9 cellular contexts compared by ENCODE assay signal in the genomic region with DNA sequence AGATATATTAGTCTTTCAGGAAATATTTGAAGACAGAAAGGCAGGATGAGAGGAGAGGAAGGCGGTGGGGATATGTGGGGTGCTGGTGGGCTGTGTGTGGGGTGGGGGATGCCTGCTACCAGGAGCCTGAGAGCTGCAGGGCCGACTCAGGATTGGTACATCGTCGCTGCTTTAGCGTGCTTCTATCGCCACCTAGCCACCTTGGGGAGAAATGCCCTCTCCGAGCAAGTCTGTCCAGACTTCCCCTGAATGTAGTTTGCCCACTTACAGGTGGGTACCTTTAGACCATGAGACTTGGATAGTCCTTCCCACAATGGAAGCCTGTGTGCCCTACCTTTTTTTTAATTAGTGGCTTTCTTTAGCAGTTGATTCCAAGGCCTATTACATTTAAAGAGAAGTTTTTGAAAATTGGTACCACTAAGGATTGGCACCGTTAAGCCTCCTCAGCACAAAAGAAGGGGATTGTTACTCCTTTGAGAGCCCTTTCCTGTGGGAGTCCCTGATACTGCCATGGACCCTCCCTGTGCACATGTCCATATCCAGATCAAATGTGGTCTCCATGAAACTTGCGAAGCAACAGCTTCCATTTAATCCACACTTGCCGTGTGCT.
DNase-seq lines count a peak whose midpoint lies in the region; ATAC-seq and TF ChIP-seq lines count a peak whose summit lies in the region.
"Had no signal": no experiment of that assay in that cellular context is flagged by ENCODE, and none has a peak within 500 bp of the region (broad histone marks: within the 10 kb centered on the region; RNA-seq: fewer than 3 reads in every experiment).

No MANE protein-coding gene starts in this region.

- DNase-seq in COLO668 (lab: John Stamatoyannopoulos, UW; ENCODE audit: unreplicated experiment) (peak; percentile 54), Kasumi-1 (lab: John Stamatoyannopoulos, UW) (peak; percentile 58 to 85), RWPE1 (ENCODE audit: low spot score) (peak; percentile 69), globus pallidus (ENCODE audit: low spot score) (peak; percentile 55), pons (ENCODE audit: low spot score) (peak; percentile 65), vagina (ENCODE audit: extremely low spot score in 2 of 2) (no peak)
- DNase-seq in activated effector memory CD4-positive, alpha-beta T cell treated with anti-CD3 and anti-CD28 coated beads, Interleukin-2, amount 50 U/mL, for 16 hours, result peak; percentile 81

- peak; percentile 89 for ATAC-seq in GM21423 (IDR thresholded peaks at IDR 0.05; ENCODE audit: unreplicated experiment)

- no peak for TF ChIP-seq POLR2A in vagina (IDR thresholded peaks at IDR 0.05)

- POLR2A ChIA-PET in RWPE1 (lab: Yijun Ruan, JAX; ENCODE audit: low non-redundant PET), result no interaction called here

- H3K4me3 ChIP-seq in vagina, result no peak overlapping the region
- H3K4me3 ChIP-seq: SK-N-MC had no signal

- H3K9me3 ChIP-seq in vagina, result no peaks in the 10 kb centered on the region

- intact Hi-C loops in vagina (cut with DNase I), result loop anchor here (10.0 kb wide), 1 partner anchor 334 kb away; no protein-coding TSS in a partner anchor

- peak; percentile 89 for TF ChIP-seq CTCF in RWPE1 (conservative IDR thresholded peaks at IDR 0.05; ENCODE audit: low read depth)
- TF ChIP-seq CTCF in vagina (IDR thresholded peaks at IDR 0.05), result peak; percentile 32 to 70 (median 61)

- CTCF ChIA-PET in RWPE1 (lab: Yijun Ruan, JAX), result interaction anchor here (0.5 to 2.4 kb wide), 14 partner anchors 11 to 513 kb away, joined by 3 to 10 read pairs (median 3); no protein-coding TSS in a partner anchor

- H3K27me3 ChIP-seq in vagina, result no peaks in the 10 kb centered on the region

- no peaks in the 10 kb centered on the region for H3K36me3 ChIP-seq in vagina

- H3K4me1 ChIP-seq in vagina, result peaks cover 10% of the 10 kb centered on the region

- 0 out of 2 replicates have a peak overlapping the region, but pooled peaks have one; percentile 33 for H3K27ac ChIP-seq in RWPE1
- no peak overlapping the region for H3K27ac ChIP-seq in vagina
- H3K27ac ChIP-seq: SK-N-MC had no signal

Comparison
In these comparisons a context has a peak if more than half of its experiments do, and no peak if none do; other contexts are left out.
1. DNase-seq: peak in COLO668 (single experiment), Kasumi-1 (2 of 2), RWPE1 (single experiment), activated effector memory CD4-positive, alpha-beta T cell treated with anti-CD3 and anti-CD28 coated beads, Interleukin-2, amount 50 U/mL, for 16 hours (single experiment), globus pallidus (single experiment) and pons (single experiment); none in vagina (0 of 2).